8 cellular contexts compared by ENCODE assay signal in the genomic region with DNA sequence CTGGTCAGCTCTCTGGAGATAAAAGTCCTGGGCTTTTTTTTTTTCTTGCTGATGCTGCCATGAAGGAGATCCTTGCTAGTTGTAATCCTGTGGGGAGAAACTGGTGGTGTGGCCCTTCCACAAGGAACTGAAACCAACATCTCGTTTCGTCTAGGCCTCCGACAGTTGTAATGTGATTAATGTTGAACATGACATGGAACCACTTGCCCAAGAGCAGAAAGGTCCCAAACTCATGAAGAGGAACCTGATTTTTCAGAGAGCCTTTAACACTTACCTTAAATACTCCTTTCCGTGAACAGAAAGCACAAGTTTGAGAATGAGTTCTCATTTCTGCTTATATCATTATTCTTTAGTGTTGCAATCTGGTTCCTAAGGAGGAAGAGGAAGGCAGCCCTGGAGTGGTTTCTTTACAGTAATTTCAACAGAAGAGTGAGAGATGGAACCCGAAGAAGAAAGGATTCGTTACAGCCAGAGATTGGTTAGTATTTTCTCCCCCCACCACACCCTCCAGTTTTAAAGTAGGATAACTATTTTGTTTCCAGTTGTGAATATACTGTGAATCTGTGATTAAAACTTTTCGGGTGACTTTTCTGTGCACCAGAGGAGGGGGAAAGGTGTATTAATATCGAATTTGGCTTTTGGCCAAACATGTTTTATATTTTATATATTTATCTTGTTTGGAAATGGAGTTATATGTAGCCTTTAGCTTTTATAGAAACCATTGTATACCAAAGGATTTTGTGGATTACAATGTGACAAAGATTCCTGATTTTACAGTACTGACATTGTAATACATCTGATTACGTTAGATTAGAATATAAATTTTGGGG. TPM values are rescaled to one million over a fixed set of nuclear protein-coding genes. Genes with fewer than 3 reads are reported as not detected.
DNase-seq lines count a peak whose midpoint lies in the region; ATAC-seq and TF ChIP-seq lines count a peak whose summit lies in the region.

No MANE protein-coding gene starts in this region.

- peak overlapping the region; percentile 93 for H3K27ac Mint-ChIP-seq in activated CD4-positive, alpha-beta memory T cell treated with anti-CD3 and anti-CD28 coated beads for 36 hours

- WGBS in right cardiac atrium = 8% methylated on average over 9 of the region's 9 CpGs
- 7 to 11% methylated on average over 9 of the region's 9 CpGs for WGBS in sigmoid colon, 2 donors

- CTCF ChIA-PET in activated CD4-positive, alpha-beta memory T cell treated with anti-CD3 and anti-CD28 coated beads for 36 hours (lab: Charles Lee) = interaction anchor here (1.0 kb wide), 1 partner anchor 225 kb away, joined by 3 read pairs; no protein-coding TSS in a partner anchor

- DNase-seq in GM10266 (ENCODE audit: extremely low spot score) = peak; percentile 63
- DNase-seq in KG1 (lab: John Stamatoyannopoulos, UW) = peak; percentile 79
- peak; percentile 32 for DNase-seq in activated CD4-positive, alpha-beta memory T cell treated with anti-CD3 and anti-CD28 coated beads for 36 hours
- no peak for DNase-seq in right cardiac atrium
- DNase-seq in sigmoid colon = peak; percentile 70
- no peak for DNase-seq in NCI-H1048 (lab: John Stamatoyannopoulos, UW)

- H3K9me3 ChIP-seq in right cardiac atrium (ENCODE audit: control insufficient read depth, low read length) (no peaks in the 10 kb centered on the region), sigmoid colon (no peaks in the 10 kb centered on the region)

- H3K4me1 Mint-ChIP-seq in activated CD4-positive, alpha-beta memory T cell treated with anti-CD3 and anti-CD28 coated beads for 36 hours (ENCODE audit: low read depth) = peaks cover 21% of the 10 kb centered on the region

- intact Hi-C loops in activated CD4-positive, alpha-beta memory T cell treated with anti-CD3 and anti-CD28 coated beads for 36 hours (cut with micrococcal nuclease) = no loop called here
- intact Hi-C loops in right cardiac atrium (cut with DNase I) = no loop called here
- intact Hi-C loops in sigmoid colon (cut with DNase I) = loop anchor here (5.0 kb wide), 1 partner anchor 46 kb away; no protein-coding TSS in a partner anchor

- TF ChIP-seq CTCF in GM10266 (IDR thresholded peaks at IDR 0.05; ENCODE audit: control insufficient read depth, insufficient read depth, low read depth, missing control alignments) (no peak), sigmoid colon (IDR thresholded peaks at IDR 0.05) (no peak)

- POLR2A ChIA-PET in activated CD4-positive, alpha-beta memory T cell treated with anti-CD3 and anti-CD28 coated beads for 36 hours (lab: Charles Lee) = interaction anchor here (3.3 kb wide), 1 partner anchor 119 kb away, joined by 17 read pairs; no protein-coding TSS in a partner anchor

- ATAC-seq in right cardiac atrium (no peak), HG03196 (IDR thresholded peaks at IDR 0.05; ENCODE audit: unreplicated experiment) (no peak), GM18498 (IDR thresholded peaks at IDR 0.05; ENCODE audit: unreplicated experiment) (no peak)

- H3K27ac ChIP-seq in right cardiac atrium (ENCODE audit: low read length) (peak overlapping the region; percentile 61), sigmoid colon (peak overlapping the region; percentile 94 to 99 (median 98))

- no peaks in the 10 kb centered on the region for H3K27me3 Mint-ChIP-seq in activated CD4-positive, alpha-beta memory T cell treated with anti-CD3 and anti-CD28 coated beads for 36 hours

- H3K4me1 ChIP-seq in right cardiac atrium (ENCODE audit: control insufficient read depth, insufficient read depth, low read length) = peaks cover 5% of the 10 kb centered on the region
- peaks cover 0 to 58% (median 43%) of the 10 kb centered on the region in 4 donors for H3K4me1 ChIP-seq in sigmoid colon

- H3K36me3 Mint-ChIP-seq in activated CD4-positive, alpha-beta memory T cell treated with anti-CD3 and anti-CD28 coated beads for 36 hours = peaks cover 19% of the 10 kb centered on the region

- TF ChIP-seq POLR2A in sigmoid colon (IDR thresholded peaks at IDR 0.05) = no peak

- peak overlapping the region; percentile 99 for H3K4me3 Mint-ChIP-seq in activated CD4-positive, alpha-beta memory T cell treated with anti-CD3 and anti-CD28 coated beads for 36 hours

- no peak for TF ChIP-seq EP300 in sigmoid colon (IDR thresholded peaks at IDR 0.05)

- H3K27me3 ChIP-seq in right cardiac atrium (ENCODE audit: control insufficient read depth, insufficient read depth) = no peaks in the 10 kb centered on the region
- H3K27me3 ChIP-seq in sigmoid colon = no peaks in the 10 kb centered on the region

- peaks cover 0 to 2% (median under 1%) of the 10 kb centered on the region in 4 donors for H3K36me3 ChIP-seq in sigmoid colon

- no peaks in the 10 kb centered on the region for H3K9me3 Mint-ChIP-seq in activated CD4-positive, alpha-beta memory T cell treated with anti-CD3 and anti-CD28 coated beads for 36 hours

- H3K4me3 ChIP-seq in right cardiac atrium (ENCODE audit: low read length) (peak overlapping the region; percentile 96), sigmoid colon (peak overlapping the region; percentile 78 to 97 (median 96))

RNA-seq across cellular contexts. Expression of a gene that starts 2.0 kb away (rescaled TPM):
- total RNA-seq in activated CD4-positive, alpha-beta memory T cell treated with anti-CD3 and anti-CD28 coated beads for 36 hours = 10 to 100 TPM; 65.1 to 69.6 TPM
- 10 to 100 TPM; 42.5 to 49.8 (median 46.5) TPM for total RNA-seq in right cardiac atrium
- 27.1 TPM for polyA plus RNA-seq in right cardiac atrium
- 10 to 100 TPM; 25.0 to 67.3 (median 35.7) TPM for total RNA-seq in sigmoid colon
- polyA plus RNA-seq in sigmoid colon = 10 to 100 TPM; 15.6 to 51.5 (median 20.8) TPM

Comparison
In these comparisons a context has a peak if more than half of its experiments do, and no peak if none do; other contexts are left out.
1. DNase-seq: peak in GM10266 (single experiment), KG1 (single experiment), activated CD4-positive, alpha-beta memory T cell treated with anti-CD3 and anti-CD28 coated beads for 36 hours (single experiment) and sigmoid colon (single experiment); none in right cardiac atrium (0 of 3) and NCI-H1048 (single experiment).